ENCODE assay signal across 14 cellular contexts in the genomic region with DNA sequence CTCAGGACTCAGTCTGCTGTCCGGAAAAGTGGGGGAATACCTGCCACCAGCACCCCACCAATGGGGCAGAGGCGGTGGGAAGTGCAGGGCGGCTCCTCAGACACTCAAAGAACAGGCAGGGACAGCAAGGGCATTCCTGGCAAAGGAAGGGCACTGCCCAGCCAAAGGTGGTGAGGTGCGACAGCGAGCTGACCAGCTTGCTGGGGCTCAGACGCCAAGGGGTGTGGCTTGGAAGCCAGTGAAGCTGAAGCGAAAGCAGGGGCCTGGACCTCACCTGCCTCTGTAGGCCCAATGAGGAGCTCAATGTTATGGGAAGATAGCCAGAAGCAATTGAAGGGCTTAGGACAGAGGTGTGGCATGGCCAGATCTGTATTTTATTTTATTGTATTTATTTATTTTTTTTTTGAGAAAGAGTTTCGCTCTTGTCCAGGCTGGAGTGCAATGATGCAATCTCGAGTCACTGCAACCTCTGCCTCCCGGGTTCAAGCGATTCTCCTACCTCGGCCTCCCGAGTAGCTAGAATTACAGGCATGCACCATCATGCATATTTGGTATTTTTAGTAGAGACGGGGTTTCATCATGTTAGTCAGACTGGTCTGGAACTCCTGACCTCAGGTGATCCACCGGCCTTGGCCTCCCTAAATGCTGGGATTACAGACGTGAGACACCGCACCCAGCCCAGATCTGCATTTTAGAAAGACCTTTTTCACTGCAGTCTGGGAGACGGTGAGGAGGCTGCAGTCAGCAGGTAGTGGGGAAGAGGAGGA. TPM values are rescaled to one million over a fixed set of nuclear protein-coding genes. Genes with fewer than 3 reads are reported as not detected.
DNase-seq lines count a peak whose midpoint lies in the region; ATAC-seq and TF ChIP-seq lines count a peak whose summit lies in the region.
"Had no signal": no experiment of that assay in that cellular context is flagged by ENCODE, and none has a peak within 500 bp of the region (broad histone marks: within the 10 kb centered on the region; RNA-seq: fewer than 3 reads in every experiment).

No MANE protein-coding gene starts in this region.

- peak overlapping the region; percentile 17 for H3K27ac ChIP-seq in CD8-positive, alpha-beta T cell (ENCODE audit: low read depth, low read length)
- H3K27ac ChIP-seq in mammary epithelial cell (ENCODE audit: insufficient read depth, low read depth, low read length): no peak overlapping the region

- H3K4me3 Mint-ChIP-seq in CD8-positive, alpha-beta T cell: no peak overlapping the region
- H3K4me3 Mint-ChIP-seq in IgD-negative memory B cell: peak overlapping the region in 1 of 4 donors; percentile 65
- H3K4me3 Mint-ChIP-seq in naive B cell: peak overlapping the region in 2 of 8 donors; percentile 53 to 77
- H3K4me3 Mint-ChIP-seq: activated CD4-positive, alpha-beta T cell treated with anti-CD3 and anti-CD28 coated beads, Interleukin-2, amount 10 ng/mL, durations not matched to agents 24 days and 14 days; nephron progenitor cell had no signal

- peaks cover 29% of the 10 kb centered on the region for H3K4me1 ChIP-seq in CD8-positive, alpha-beta T cell (ENCODE audit: insufficient read depth, low read length)
- H3K4me1 ChIP-seq in mammary epithelial cell (ENCODE audit: insufficient read depth, low read length): peaks cover 9% of the 10 kb centered on the region

- H3K36me3 ChIP-seq in CD8-positive, alpha-beta T cell (ENCODE audit: insufficient read depth, low read length): no peaks in the 10 kb centered on the region
- no peaks in the 10 kb centered on the region for H3K36me3 ChIP-seq in mammary epithelial cell (ENCODE audit: insufficient read depth, low read length)

- no peak overlapping the region for H3K9ac ChIP-seq in mammary epithelial cell (ENCODE audit: insufficient read depth, low read length)

- no peak for DNase-seq in CD8-positive, alpha-beta T cell
- DNase-seq in mammary epithelial cell (peak; percentile 70), naive B cell (no peak), AG08395 (ENCODE audit: low spot score) (no peak), NK-92 (lab: John Stamatoyannopoulos, UW; ENCODE audit: unreplicated experiment) (no peak), midbrain (lab: John Stamatoyannopoulos, UW) (no peak), DMS53 treated with DMSO at 0.1 percent for 48 hours (lab: John Stamatoyannopoulos, UW; ENCODE audit: unreplicated experiment) (no peak)
- DNase-seq: activated CD4-positive, alpha-beta T cell treated with anti-CD3 and anti-CD28 coated beads, Interleukin-2, amount 10 ng/mL, durations not matched to agents 24 days and 14 days; anterior cingulate cortex; nephron progenitor cell; stimulated activated CD4-positive, alpha-beta T cell treated with anti-CD3 and anti-CD28 coated beads, Interleukin-12 subunit alpha, Interleukin-12 subunit beta, amount 100 ng/mL, for 4 hours had no signal

- no peaks in the 10 kb centered on the region for H3K9me3 ChIP-seq in CD8-positive, alpha-beta T cell (ENCODE audit: low read length)
- no peaks in the 10 kb centered on the region for H3K9me3 ChIP-seq in mammary epithelial cell (replicated peaks; ENCODE audit: insufficient read depth, low read length)

- ATAC-seq in CD8-positive, alpha-beta T cell: no peak
- ATAC-seq in naive B cell (ENCODE audit: low read depth in 2 of 2): no peak

- H3K4me3 ChIP-seq in CD8-positive, alpha-beta T cell (ENCODE audit: low read depth, low read length): no peak overlapping the region
- no peak overlapping the region for H3K4me3 ChIP-seq in mammary epithelial cell (replicated peaks in 1 of 3; ENCODE audit: insufficient read depth in 1 of 3, low read depth in 2 of 3, low read length in 3 of 3)

- CTCF ChIA-PET in CD8-positive, alpha-beta T cell (lab: Charles Lee): interaction anchor here (1.0 to 38.4 kb wide), 2 partner anchors 9 to 31 kb away, joined by 3 to 1956 read pairs; a partner anchor contains a TSS
- CTCF ChIA-PET in mammary epithelial cell (lab: Charles Lee; ENCODE audit: low non-redundant PET): interaction anchor here (0.7 to 1.0 kb wide), 2 partner anchors 37 to 93 kb away, joined by 3 to 5 read pairs; no protein-coding TSS in a partner anchor

- H4K20me1 ChIP-seq in mammary epithelial cell (ENCODE audit: insufficient read depth, low read length): no peaks in the 10 kb centered on the region

- peak overlapping the region; percentile 11 for H3K4me2 ChIP-seq in mammary epithelial cell (ENCODE audit: insufficient read depth, low read depth, low read length)

- no peak overlapping the region for H2AFZ ChIP-seq in mammary epithelial cell (ENCODE audit: low read depth, low read length)

- in situ Hi-C loops in mammary epithelial cell (cut with MboI; ENCODE audit: low sequenced_read_pairs in 2 of 2): no loop called here

- H3K27me3 Mint-ChIP-seq in CD8-positive, alpha-beta T cell (ENCODE audit: low read depth): no peaks in the 10 kb centered on the region
- no peaks in the 10 kb centered on the region for H3K27me3 Mint-ChIP-seq in IgD-negative memory B cell
- H3K27me3 Mint-ChIP-seq in naive B cell: no peaks in the 10 kb centered on the region

- peaks cover 35% of the 10 kb centered on the region for H3K4me1 Mint-ChIP-seq in CD8-positive, alpha-beta T cell (ENCODE audit: low read depth)
- peaks cover 18 to 29% (median 19%) of the 10 kb centered on the region in 3 donors for H3K4me1 Mint-ChIP-seq in IgD-negative memory B cell
- peaks cover 21 to 44% (median 39%) of the 10 kb centered on the region in 3 donors for H3K4me1 Mint-ChIP-seq in naive B cell

- POLR2A ChIA-PET in CD8-positive, alpha-beta T cell (lab: Charles Lee): interaction anchor here (1.2 to 1.7 kb wide), 3 partner anchors 17 to 30 kb away, joined by 3 to 7 read pairs (median 6); no protein-coding TSS in a partner anchor

- TF ChIP-seq CTCF in CD8-positive, alpha-beta T cell (IDR thresholded peaks at IDR 0.05): no peak
- TF ChIP-seq CTCF in mammary epithelial cell (conservative IDR thresholded peaks at IDR 0.05 in 1 of 2, IDR thresholded peaks at IDR 0.05 in 1 of 2; ENCODE audit: extremely low read depth in 1 of 2, insufficient read depth in 1 of 2, low read depth in 1 of 2, low read length in 2 of 2): no peak

- H3K79me2 ChIP-seq in mammary epithelial cell (ENCODE audit: insufficient read depth, low read length): no peaks in the 10 kb centered on the region

- peaks cover 15% of the 10 kb centered on the region for H3K36me3 Mint-ChIP-seq in CD8-positive, alpha-beta T cell
- H3K36me3 Mint-ChIP-seq in IgD-negative memory B cell (no peaks in the 10 kb centered on the region), naive B cell (peaks cover 5 to 7% of the 10 kb centered on the region in 2 donors)

- BruUV-seq in mammary epithelial cell (replicated peaks; lab: Mats Ljungman, UMichigan): no TSS peak

- WGBS in mammary epithelial cell (ENCODE audit: low coverage, missing lambda C conversion rate): 32% methylated on average over 18 of the region's 18 CpGs

- H3K27ac Mint-ChIP-seq in CD8-positive, alpha-beta T cell: peak overlapping the region; percentile 92
- H3K27ac Mint-ChIP-seq in IgD-negative memory B cell (peak overlapping the region in 2 of 3 donors; percentile 76 to 86), naive B cell (peak overlapping the region in 5 of 6 donors; percentile 9 to 97 (median 88))
- H3K27ac Mint-ChIP-seq: activated CD4-positive, alpha-beta T cell treated with anti-CD3 and anti-CD28 coated beads, Interleukin-2, amount 10 ng/mL, durations not matched to agents 24 days and 14 days; nephron progenitor cell had no signal

- H3K9me3 Mint-ChIP-seq in CD8-positive, alpha-beta T cell: no peaks in the 10 kb centered on the region
- no peaks in the 10 kb centered on the region for H3K9me3 Mint-ChIP-seq in IgD-negative memory B cell
- H3K9me3 Mint-ChIP-seq in naive B cell: no peaks in the 10 kb centered on the region
- H3K9me3 Mint-ChIP-seq: activated CD4-positive, alpha-beta T cell treated with anti-CD3 and anti-CD28 coated beads, Interleukin-2, amount 10 ng/mL, durations not matched to agents 24 days and 14 days; nephron progenitor cell had no signal

- no peaks in the 10 kb centered on the region for H3K27me3 ChIP-seq in CD8-positive, alpha-beta T cell (ENCODE audit: insufficient read depth, low read length)
- H3K27me3 ChIP-seq in mammary epithelial cell (ENCODE audit: insufficient read depth, low read length): no peaks in the 10 kb centered on the region

- dilution Hi-C loops in mammary epithelial cell (cut with HindIII; ENCODE audit: low sequenced_read_pairs): no loop called here

- intact Hi-C loops in CD8-positive, alpha-beta T cell (cut with DNase I, micrococcal nuclease): no loop called here
- intact Hi-C loops in mammary epithelial cell (cut with micrococcal nuclease): no loop called here

RNA-seq across cellular contexts. Expression of a gene that starts 4.4 kb away (rescaled TPM):
- total RNA-seq in CD8-positive, alpha-beta T cell: not detected
- polyA plus RNA-seq in IgD-negative memory B cell (not detected), mammary epithelial cell (not detected), naive B cell (ENCODE audit: low read depth in 6 of 6) (not detected)
- under 1 TPM in 1 of 2 donors, not detected in 1; 0.14 TPM for total RNA-seq in mammary epithelial cell
- not detected for polyA minus RNA-seq in mammary epithelial cell
- total RNA-seq: endothelial cell of umbilical vein, SK-MEL-5 had no signal
- polyA plus RNA-seq: endothelial cell of umbilical vein had no signal

RNA-seq across cellular contexts. Expression of a gene that starts 18.2 kb away (rescaled TPM):
- under 1 TPM; 0.19 to 0.36 TPM for total RNA-seq in CD8-positive, alpha-beta T cell
- not detected for polyA plus RNA-seq in IgD-negative memory B cell
- total RNA-seq in mammary epithelial cell: not detected
- polyA plus RNA-seq in mammary epithelial cell: not detected
- not detected for polyA minus RNA-seq in mammary epithelial cell
- polyA plus RNA-seq in naive B cell (ENCODE audit: low read depth in 6 of 6): not detected
- total RNA-seq: endothelial cell of umbilical vein, SK-MEL-5 had no signal
- polyA plus RNA-seq: endothelial cell of umbilical vein had no signal

RNA-seq across cellular contexts. Expression of a gene that starts 26.4 kb away (rescaled TPM):
- 100 to 1,000 TPM in 1 of 2 experiments, 10 to 100 TPM in 1; 99.5 to 118 TPM for total RNA-seq in CD8-positive, alpha-beta T cell
- polyA plus RNA-seq in IgD-negative memory B cell (214 TPM), mammary epithelial cell (36.6 TPM), naive B cell (ENCODE audit: low read depth in 6 of 6) (100 to 1,000 TPM; 176 to 273 (median 216) TPM)
- total RNA-seq in mammary epithelial cell: 10 to 100 TPM; 23.2 to 64.6 TPM
- 88.5 TPM for polyA minus RNA-seq in mammary epithelial cell

RNA-seq across cellular contexts. Expression of a gene that starts 34.7 kb away (rescaled TPM):
- total RNA-seq in CD8-positive, alpha-beta T cell: 10 to 100 TPM; 34.3 to 35.1 TPM
- polyA plus RNA-seq in IgD-negative memory B cell (25.2 TPM), mammary epithelial cell (17.8 TPM), naive B cell (ENCODE audit: low read depth in 6 of 6) (10 to 100 TPM in 5 of 6 donors, 1 to 10 TPM in 1; 9.3 to 21.5 (median 13.1) TPM)
- 10 to 100 TPM; 20.0 to 26.3 TPM for total RNA-seq in mammary epithelial cell
- 22.1 TPM for polyA minus RNA-seq in mammary epithelial cell

RNA-seq across cellular contexts. Expression of a gene that starts 59.6 kb away (rescaled TPM):
- not detected for total RNA-seq in CD8-positive, alpha-beta T cell
- polyA plus RNA-seq in IgD-negative memory B cell (not detected), mammary epithelial cell (not detected), naive B cell (ENCODE audit: low read depth in 6 of 6) (not detected)
- not detected for total RNA-seq in mammary epithelial cell
- polyA minus RNA-seq in mammary epithelial cell: not detected
- total RNA-seq: activated CD4-positive, alpha-beta T cell treated with anti-CD3 and anti-CD28 coated beads, Interleukin-2, amount 10 ng/mL, durations not matched to agents 24 days and 14 days; endothelial cell of umbilical vein; SK-MEL-5 had no signal
- polyA plus RNA-seq: endothelial cell of umbilical vein had no signal
